In genomic region chr18:60018801-60019462, GRCh38 we compare ENCODE assay signal across 1 cellular context.
TF ChIP-seq lines count a peak whose summit lies in the region.

No MANE protein-coding gene starts in this region.

TF ChIP-seq in SK-N-SH, 30 proteins besides CTCF, POLR2A, EP300 and RAD21 (continued from another document):
- no peak for TF ChIP-seq PBX3 (IDR thresholded peaks at IDR 0.05)
- no peak for TF ChIP-seq FOXJ3 (CRISPR knock-in tag; IDR thresholded peaks at IDR 0.05)
- no peak for TF ChIP-seq YY1 (IDR thresholded peaks at IDR 0.05; ENCODE audit: low read depth)
- TF ChIP-seq MXI1 (IDR thresholded peaks at IDR 0.05; ENCODE audit: low read depth, low read length) = no peak
- no peak for TF ChIP-seq FOSL2 (IDR thresholded peaks at IDR 0.05; ENCODE audit: borderline replicate concordance, low read depth)
